Comparison of ENCODE assay signal across 13 cellular contexts in genomic region chr11:373716-374551, GRCh38. TPM values are rescaled to one million over a fixed set of nuclear protein-coding genes. Genes with fewer than 3 reads are reported as not detected.
A peak's percentile ranks its signal among the peaks of the same experiment; 100 is the strongest.
DNase-seq lines count a peak whose midpoint lies in the region; ATAC-seq and TF ChIP-seq lines count a peak whose summit lies in the region.
"Had no signal": no experiment of that assay in that cellular context is flagged by ENCODE, and none has a peak within 500 bp of the region (broad histone marks: within the 10 kb centered on the region; RNA-seq: fewer than 3 reads in every experiment).

No MANE protein-coding gene starts in this region.

- H3K27ac Mint-ChIP-seq in naive thymus-derived CD4-positive, alpha-beta T cell: peak overlapping the region in 6 of 9 donors; percentile 39 to 83 (median 78)
- H3K27ac Mint-ChIP-seq: activated naive CD8-positive, alpha-beta T cell had no signal

- intact Hi-C loops in Right ventricle myocardium inferior (cut with DNase I): no loop called here
- intact Hi-C loops in naive thymus-derived CD4-positive, alpha-beta T cell (cut with micrococcal nuclease): no loop called here
- intact Hi-C loops in prostate gland (cut with DNase I): no loop called here

- H3K36me3 Mint-ChIP-seq in naive thymus-derived CD4-positive, alpha-beta T cell: peaks cover 0 to 5% (median 0%) of the 10 kb centered on the region in 5 donors
- H3K36me3 Mint-ChIP-seq: activated naive CD8-positive, alpha-beta T cell had no signal

- no peak for TF ChIP-seq EP300 in tibial nerve (IDR thresholded peaks at IDR 0.05)

- CTCF ChIA-PET in naive thymus-derived CD4-positive, alpha-beta T cell (lab: Charles Lee): no interaction called here
- CTCF ChIA-PET in GM10248 (lab: Yijun Ruan, JAX): no interaction called here

- H3K27ac ChIP-seq in right atrium auricular region (no peak overlapping the region), caudate nucleus (ENCODE audit: low read depth, low read length) (peak overlapping the region; percentile 81), tibial nerve (peak overlapping the region in 3 of 4 donors; percentile 50 to 87 (median 71)), prostate gland (no peak overlapping the region)
- H3K27ac ChIP-seq in naive thymus-derived CD4-positive, alpha-beta T cell (ENCODE audit: low read depth, low read length): no peak overlapping the region
- H3K27ac ChIP-seq: neutrophil had no signal

- TF ChIP-seq CTCF in right atrium auricular region (IDR thresholded peaks at IDR 0.05) (no peak), tibial nerve (IDR thresholded peaks at IDR 0.05) (no peak), GM10248 (IDR thresholded peaks at IDR 0.05; ENCODE audit: control extremely low read depth, extremely low read depth, low read depth, missing control alignments) (no peak), prostate gland (IDR thresholded peaks at IDR 0.05) (no peak)

- peaks cover 0 to 6% (median 0%) of the 10 kb centered on the region in 11 donors for H3K9me3 Mint-ChIP-seq in naive thymus-derived CD4-positive, alpha-beta T cell

- no peak for TF ChIP-seq POLR2A in tibial nerve (IDR thresholded peaks at IDR 0.05)
- TF ChIP-seq POLR2A in prostate gland (IDR thresholded peaks at IDR 0.05): no peak

- H3K4me3 Mint-ChIP-seq in naive thymus-derived CD4-positive, alpha-beta T cell: no peak overlapping the region
- H3K4me3 Mint-ChIP-seq: activated naive CD8-positive, alpha-beta T cell had no signal

- peak; percentile 59 for DNase-seq in Right ventricle myocardium inferior (ENCODE audit: missing footprints)
- no peak for DNase-seq in right atrium auricular region (ENCODE audit: low spot score)
- DNase-seq in caudate nucleus (lab: John Stamatoyannopoulos, UW): peak in 36 of 61 donors; percentile 8 to 79 (median 46)
- no peak for DNase-seq in naive thymus-derived CD4-positive, alpha-beta T cell
- no peak for DNase-seq in tibial nerve (ENCODE audit: low spot score in 2 of 2)
- DNase-seq in GM10248 (ENCODE audit: extremely low spot score): no peak
- no peak for DNase-seq in prostate gland (ENCODE audit: low spot score)
- DNase-seq in DMS79 (lab: John Stamatoyannopoulos, UW): no peak
- DNase-seq: DMS53, Kasumi-1, NCI-H1694 had no signal

- H3K4me3 ChIP-seq in right atrium auricular region (no peak overlapping the region), tibial nerve (no peak overlapping the region), prostate gland (no peak overlapping the region)
- no peak overlapping the region for H3K4me3 ChIP-seq in naive thymus-derived CD4-positive, alpha-beta T cell (ENCODE audit: low read length)

- H3K27me3 ChIP-seq in right atrium auricular region: peaks cover 0 to 4% of the 10 kb centered on the region in 2 donors
- H3K27me3 ChIP-seq in naive thymus-derived CD4-positive, alpha-beta T cell (ENCODE audit: control insufficient read depth in 2 of 2, insufficient read depth in 2 of 2, low read length in 2 of 2): no peaks in the 10 kb centered on the region
- peaks cover 0 to 12% of the 10 kb centered on the region in 2 donors for H3K27me3 ChIP-seq in tibial nerve
- no peaks in the 10 kb centered on the region for H3K27me3 ChIP-seq in prostate gland (replicated peaks; ENCODE audit: insufficient read depth)

- H3K36me3 ChIP-seq in right atrium auricular region: no peaks in the 10 kb centered on the region
- H3K36me3 ChIP-seq in naive thymus-derived CD4-positive, alpha-beta T cell (ENCODE audit: control insufficient read depth in 2 of 3, insufficient read depth in 3 of 3, low read length in 3 of 3): no peaks in the 10 kb centered on the region
- peaks cover 0 to 34% (median 0%) of the 10 kb centered on the region in 3 donors for H3K36me3 ChIP-seq in tibial nerve
- H3K36me3 ChIP-seq in prostate gland: no peaks in the 10 kb centered on the region
- H3K36me3 ChIP-seq: neutrophil had no signal

- H3K27me3 Mint-ChIP-seq in naive thymus-derived CD4-positive, alpha-beta T cell: peaks cover 0 to 19% (median 6%) of the 10 kb centered on the region in 5 donors

- peaks cover 0 to 1% of the 10 kb centered on the region in 2 donors for H3K4me1 ChIP-seq in right atrium auricular region
- no peaks in the 10 kb centered on the region for H3K4me1 ChIP-seq in naive thymus-derived CD4-positive, alpha-beta T cell (ENCODE audit: control insufficient read depth in 2 of 2, insufficient read depth in 2 of 2, low read length in 2 of 2)
- peaks cover 0 to 29% (median 3%) of the 10 kb centered on the region in 4 donors for H3K4me1 ChIP-seq in tibial nerve
- no peaks in the 10 kb centered on the region for H3K4me1 ChIP-seq in prostate gland (replicated peaks)

- POLR2A ChIA-PET in naive thymus-derived CD4-positive, alpha-beta T cell (lab: Charles Lee): no interaction called here
- POLR2A ChIA-PET in GM10248 (lab: Yijun Ruan, JAX): no interaction called here

- WGBS in tibial nerve, 2 donors: 40 to 69% methylated on average over 22 to 23 of the region's 23 CpGs
- 93% methylated on average over 23 of the region's 23 CpGs for WGBS in prostate gland

- ATAC-seq in Right ventricle myocardium inferior: no peak
- ATAC-seq in naive thymus-derived CD4-positive, alpha-beta T cell: no peak

- H3K9me3 ChIP-seq in right atrium auricular region (no peaks in the 10 kb centered on the region), tibial nerve (no peaks in the 10 kb centered on the region), prostate gland (no peaks in the 10 kb centered on the region)
- no peaks in the 10 kb centered on the region for H3K9me3 ChIP-seq in naive thymus-derived CD4-positive, alpha-beta T cell (ENCODE audit: control insufficient read depth in 2 of 3, low read length in 3 of 3)
- H3K9me3 ChIP-seq: neutrophil had no signal

- peaks cover 0 to 16% (median 5%) of the 10 kb centered on the region in 7 donors for H3K4me1 Mint-ChIP-seq in naive thymus-derived CD4-positive, alpha-beta T cell

RNA-seq across cellular contexts. Expression of gene B4GALNT4, which starts 4.6 kb away (rescaled TPM):
- total RNA-seq in Right ventricle myocardium inferior (0.54 TPM), right atrium auricular region (under 1 TPM in 1 of 2 donors, not detected in 1; 0.39 TPM), tibial nerve (10 to 100 TPM in 2 of 4 donors, 1 to 10 TPM in 2; 7.1 to 22.2 (median 14.1) TPM), prostate gland (10 to 100 TPM in 1 of 2 donors, 1 to 10 TPM in 1; 5.8 to 14.2 TPM)
- total RNA-seq in naive thymus-derived CD4-positive, alpha-beta T cell: 10 to 100 TPM in 2 of 5 experiments, 1 to 10 TPM in 3; 1.2 to 11.8 (median 3.5) TPM
- polyA plus RNA-seq in naive thymus-derived CD4-positive, alpha-beta T cell: under 1 TPM in 1 of 2 donors, not detected in 1; 0.14 TPM

RNA-seq across cellular contexts. Expression of gene PKP3, which starts 20.1 kb away (rescaled TPM):
- total RNA-seq in Right ventricle myocardium inferior: 0.32 TPM
- 1 to 10 TPM in 1 of 2 donors, under 1 TPM in 1; 0.43 to 1.0 TPM for total RNA-seq in right atrium auricular region
- total RNA-seq in naive thymus-derived CD4-positive, alpha-beta T cell: not detected
- not detected for polyA plus RNA-seq in naive thymus-derived CD4-positive, alpha-beta T cell
- total RNA-seq in tibial nerve: 10 to 100 TPM in 3 of 4 donors, 1 to 10 TPM in 1; 4.6 to 16.2 (median 13.5) TPM
- total RNA-seq in prostate gland: 10 to 100 TPM; 58.6 to 88.4 TPM

RNA-seq across cellular contexts. Expression of gene SIGIRR, which starts 40.9 kb away (rescaled TPM):
- total RNA-seq in Right ventricle myocardium inferior (50.0 TPM), right atrium auricular region (10 to 100 TPM; 26.6 to 33.3 TPM), tibial nerve (10 to 100 TPM; 29.1 to 81.1 (median 69.3) TPM), prostate gland (10 to 100 TPM; 40.4 to 75.6 TPM)
- 100 to 1,000 TPM; 210 to 497 (median 392) TPM for total RNA-seq in naive thymus-derived CD4-positive, alpha-beta T cell
- 100 to 1,000 TPM; 223 to 305 TPM for polyA plus RNA-seq in naive thymus-derived CD4-positive, alpha-beta T cell

RNA-seq across cellular contexts. Expression of gene IFITM3, which starts 53.3 kb away (rescaled TPM):
- total RNA-seq in Right ventricle myocardium inferior (401 TPM), right atrium auricular region (100 to 1,000 TPM; 156 to 372 TPM), tibial nerve (100 to 1,000 TPM; 258 to 816 (median 325) TPM), prostate gland (100 to 1,000 TPM; 123 to 477 TPM)
- 10 to 100 TPM in 3 of 5 experiments, 1 to 10 TPM in 2; 6.7 to 43.1 (median 13.2) TPM for total RNA-seq in naive thymus-derived CD4-positive, alpha-beta T cell
- polyA plus RNA-seq in naive thymus-derived CD4-positive, alpha-beta T cell: 100 to 1,000 TPM in 1 of 2 donors, 1 to 10 TPM in 1; 5.1 to 194 TPM

Comparison
In these comparisons a context has a peak if more than half of its experiments do, and no peak if none do; other contexts are left out.
1. DNase-seq: peak in Right ventricle myocardium inferior (single experiment) and caudate nucleus (36 of 61); none in right atrium auricular region (single experiment), naive thymus-derived CD4-positive, alpha-beta T cell (0 of 9), tibial nerve (0 of 2), GM10248 (single experiment), prostate gland (single experiment) and DMS79 (single experiment).
2. H3K27ac ChIP-seq: peak in caudate nucleus (single experiment) and tibial nerve (3 of 4); none in right atrium auricular region (0 of 2), naive thymus-derived CD4-positive, alpha-beta T cell (single experiment) and prostate gland (0 of 2).